ENCODE assay signal across 28 cellular contexts in genomic region chr7:26520483-26520882, GRCh38.
"Had no signal": no experiment of that assay in that cellular context is flagged by ENCODE, and none has a peak within 500 bp of the region (broad histone marks: within the 10 kb centered on the region; RNA-seq: fewer than 3 reads in every experiment).

No MANE protein-coding gene starts in this region.

- H3K27ac Mint-ChIP-seq: T-cell, T-helper 17 cell had no signal

- DNase-seq: KG1, NCI-H1048, NCI-H1092 treated with DMSO at 0.1 percent for 48 hours, NCI-H1105 treated with DMSO at 0.1 percent for 48 hours, NCI-H1417, NCI-H1436, NCI-H1694, NCI-H187, NCI-H1930, NCI-H2029 treated with DMSO at 0.1 percent for 48 hours, NCI-H2081 treated with DMSO at 0.1 percent for 48 hours, NCI-H2107, NCI-H2171, NCI-H345, NCI-H446, NCI-H510A treated with DMSO at 0.1 percent for 48 hours, NCI-H524 treated with DMSO at 0.1 percent for 48 hours, NCI-H526 treated with DMSO at 0.1 percent for 48 hours, NCI-H774, SIG-M5, SJCRH30, T-cell, T-helper 17 cell had no signal

- H3K36me3 ChIP-seq: SJCRH30 had no signal

- H3K4me3 Mint-ChIP-seq: T-cell, T-helper 17 cell had no signal

- H3K4me3 ChIP-seq: SJCRH30, SK-N-MC had no signal

- H3K36me3 Mint-ChIP-seq: T-cell had no signal

- H3K4me1 ChIP-seq: SJCRH30 had no signal

- H3K4me1 Mint-ChIP-seq: T-cell, T-helper 17 cell had no signal

- ATAC-seq: Panc1, Right ventricle myocardium inferior, SK-N-SH treated with all-trans-retinoic acid at 6 μM for 48 hours, T-cell, T-helper 17 cell had no signal

- H3K27ac ChIP-seq: RWPE1, SJCRH30, SK-N-MC had no signal

- H3K9me3 ChIP-seq: SJCRH30 had no signal
